In the genomic region with DNA sequence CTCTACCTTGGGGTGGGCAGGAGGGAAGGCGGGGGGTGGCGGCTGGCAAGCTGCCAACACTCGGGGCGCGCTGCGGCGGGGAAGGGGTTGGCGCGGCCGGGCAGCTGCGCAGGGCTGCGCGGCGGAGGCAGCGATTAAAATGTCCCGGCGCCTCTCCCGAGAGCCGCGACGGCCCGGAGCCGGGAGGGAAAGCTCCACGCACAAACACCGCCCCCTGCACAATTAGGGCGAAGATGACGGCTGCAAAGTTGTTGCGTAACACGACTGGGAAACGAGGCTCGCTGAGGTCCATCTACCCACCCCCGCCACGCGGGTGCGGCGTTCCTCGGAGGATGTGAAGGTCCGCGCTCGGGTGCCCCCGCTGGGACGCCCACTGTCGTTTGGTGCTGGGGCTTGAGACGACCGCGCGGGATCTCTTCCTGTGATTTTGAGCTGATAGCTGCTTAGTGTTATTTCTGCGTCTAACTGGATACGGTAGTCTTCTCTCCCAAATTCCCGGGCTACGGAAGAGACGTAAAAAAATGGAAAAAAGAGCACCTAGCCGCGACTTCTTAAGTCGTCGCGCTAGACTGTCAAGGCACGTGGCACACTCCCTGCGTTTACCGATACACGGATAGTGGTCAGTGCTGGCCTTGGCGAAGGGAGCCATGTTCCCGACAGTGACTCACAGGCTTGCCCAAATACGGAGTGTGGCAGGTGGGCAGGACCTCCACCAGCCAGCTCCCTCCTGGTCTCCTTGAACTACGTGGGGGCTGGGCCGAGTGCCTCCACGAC, we compare ENCODE assay signal across 1 cellular context.
TF ChIP-seq lines count a peak whose summit lies in the region.

No MANE protein-coding gene starts in this region.

TF ChIP-seq in HepG2, 621 proteins besides CTCF, POLR2A, EP300 and RAD21 (continued from another document and continues in another):
- peak; percentile 13; the same call in 1 of the 2 replicates for TF ChIP-seq FOXP4 (CRISPR knock-in tag; IDR thresholded peaks at IDR 0.05)
- TF ChIP-seq, protein P1, sequence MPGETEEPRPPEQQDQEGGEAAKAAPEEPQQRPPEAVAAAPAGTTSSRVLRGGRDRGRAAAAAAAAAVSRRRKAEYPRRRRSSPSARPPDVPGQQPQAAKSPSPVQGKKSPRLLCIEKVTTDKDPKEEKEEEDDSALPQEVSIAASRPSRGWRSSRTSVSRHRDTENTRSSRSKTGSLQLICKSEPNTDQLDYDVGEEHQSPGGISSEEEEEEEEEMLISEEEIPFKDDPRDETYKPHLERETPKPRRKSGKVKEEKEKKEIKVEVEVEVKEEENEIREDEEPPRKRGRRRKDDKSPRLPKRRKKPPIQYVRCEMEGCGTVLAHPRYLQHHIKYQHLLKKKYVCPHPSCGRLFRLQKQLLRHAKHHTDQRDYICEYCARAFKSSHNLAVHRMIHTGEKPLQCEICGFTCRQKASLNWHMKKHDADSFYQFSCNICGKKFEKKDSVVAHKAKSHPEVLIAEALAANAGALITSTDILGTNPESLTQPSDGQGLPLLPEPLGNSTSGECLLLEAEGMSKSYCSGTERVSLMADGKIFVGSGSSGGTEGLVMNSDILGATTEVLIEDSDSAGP (CRISPR knock-in tag; IDR thresholded peaks at IDR 0.05; ENCODE audit: borderline replicate concordance): peak; percentile 71; the same call in 1 of the 2 replicates
- 0 out of 2 replicates have a peak, but pooled peaks have one; percentile 41 for TF ChIP-seq ZNF468 (CRISPR knock-in tag; IDR thresholded peaks at IDR 0.05)
- TF ChIP-seq, protein P2, sequence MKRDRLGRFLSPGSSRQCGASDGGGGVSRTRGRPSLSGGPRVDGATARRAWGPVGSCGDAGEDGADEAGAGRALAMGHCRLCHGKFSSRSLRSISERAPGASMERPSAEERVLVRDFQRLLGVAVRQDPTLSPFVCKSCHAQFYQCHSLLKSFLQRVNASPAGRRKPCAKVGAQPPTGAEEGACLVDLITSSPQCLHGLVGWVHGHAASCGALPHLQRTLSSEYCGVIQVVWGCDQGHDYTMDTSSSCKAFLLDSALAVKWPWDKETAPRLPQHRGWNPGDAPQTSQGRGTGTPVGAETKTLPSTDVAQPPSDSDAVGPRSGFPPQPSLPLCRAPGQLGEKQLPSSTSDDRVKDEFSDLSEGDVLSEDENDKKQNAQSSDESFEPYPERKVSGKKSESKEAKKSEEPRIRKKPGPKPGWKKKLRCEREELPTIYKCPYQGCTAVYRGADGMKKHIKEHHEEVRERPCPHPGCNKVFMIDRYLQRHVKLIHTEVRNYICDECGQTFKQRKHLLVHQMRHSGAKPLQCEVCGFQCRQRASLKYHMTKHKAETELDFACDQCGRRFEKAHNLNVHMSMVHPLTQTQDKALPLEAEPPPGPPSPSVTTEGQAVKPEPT (CRISPR knock-in tag; IDR thresholded peaks at IDR 0.05; ENCODE audit: low read depth): no peak
- peak; percentile 63 for TF ChIP-seq GATAD2A (CRISPR knock-in tag; IDR thresholded peaks at IDR 0.05)
- no peak for TF ChIP-seq ZNF251 (CRISPR knock-in tag; IDR thresholded peaks at IDR 0.05)
- TF ChIP-seq ZMAT3 (CRISPR knock-in tag; conservative IDR thresholded peaks at IDR 0.05): peak; percentile 75; the same call in 1 of the 2 replicates
- TF ChIP-seq ZKSCAN1 (IDR thresholded peaks at IDR 0.05; ENCODE audit: low read length): no peak
- no peak for TF ChIP-seq SATB2 (CRISPR knock-in tag; IDR thresholded peaks at IDR 0.05)
- TF ChIP-seq XBP1 (CRISPR knock-in tag; IDR thresholded peaks at IDR 0.05): 0 out of 2 replicates have a peak, but pooled peaks have one; percentile 34
- TF ChIP-seq, protein P3, sequence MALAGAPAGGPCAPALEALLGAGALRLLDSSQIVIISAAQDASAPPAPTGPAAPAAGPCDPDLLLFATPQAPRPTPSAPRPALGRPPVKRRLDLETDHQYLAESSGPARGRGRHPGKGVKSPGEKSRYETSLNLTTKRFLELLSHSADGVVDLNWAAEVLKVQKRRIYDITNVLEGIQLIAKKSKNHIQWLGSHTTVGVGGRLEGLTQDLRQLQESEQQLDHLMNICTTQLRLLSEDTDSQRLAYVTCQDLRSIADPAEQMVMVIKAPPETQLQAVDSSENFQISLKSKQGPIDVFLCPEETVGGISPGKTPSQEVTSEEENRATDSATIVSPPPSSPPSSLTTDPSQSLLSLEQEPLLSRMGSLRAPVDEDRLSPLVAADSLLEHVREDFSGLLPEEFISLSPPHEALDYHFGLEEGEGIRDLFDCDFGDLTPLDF (CRISPR knock-in tag; IDR thresholded peaks at IDR 0.05): no peak
- TF ChIP-seq GFI1 (CRISPR knock-in tag; IDR thresholded peaks at IDR 0.05; ENCODE audit: borderline replicate concordance): no peak; the same call in 1 of the 2 replicates
- TF ChIP-seq, protein P4, sequence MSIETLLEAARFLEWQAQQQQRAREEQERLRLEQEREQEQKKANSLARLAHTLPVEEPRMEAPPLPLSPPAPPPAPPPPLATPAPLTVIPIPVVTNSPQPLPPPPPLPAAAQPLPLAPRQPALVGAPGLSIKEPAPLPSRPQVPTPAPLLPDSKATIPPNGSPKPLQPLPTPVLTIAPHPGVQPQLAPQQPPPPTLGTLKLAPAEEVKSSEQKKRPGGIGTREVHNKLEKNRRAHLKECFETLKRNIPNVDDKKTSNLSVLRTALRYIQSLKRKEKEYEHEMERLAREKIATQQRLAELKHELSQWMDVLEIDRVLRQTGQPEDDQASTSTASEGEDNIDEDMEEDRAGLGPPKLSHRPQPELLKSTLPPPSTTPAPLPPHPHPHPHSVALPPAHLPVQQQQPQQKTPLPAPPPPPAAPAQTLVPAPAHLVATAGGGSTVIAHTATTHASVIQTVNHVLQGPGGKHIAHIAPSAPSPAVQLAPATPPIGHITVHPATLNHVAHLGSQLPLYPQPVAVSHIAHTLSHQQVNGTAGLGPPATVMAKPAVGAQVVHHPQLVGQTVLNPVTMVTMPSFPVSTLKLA (IDR thresholded peaks at IDR 0.05): no peak
- TF ChIP-seq ZNF274 (CRISPR knock-in tag; IDR thresholded peaks at IDR 0.05): peak; percentile 20; the same call in 1 of the 2 replicates
- peak; percentile 42; the same call in 1 of the 2 replicates for TF ChIP-seq ZNF264 (CRISPR knock-in tag; IDR thresholded peaks at IDR 0.05)
- no peak; the same call in 1 of the 2 replicates for TF ChIP-seq ZNF446 (CRISPR knock-in tag; IDR thresholded peaks at IDR 0.05)
- no peak for TF ChIP-seq ZNF256 (CRISPR knock-in tag; conservative IDR thresholded peaks at IDR 0.05)
- no peak for TF ChIP-seq SP1 (IDR thresholded peaks at IDR 0.05)
- TF ChIP-seq SP1 (CRISPR knock-in tag; IDR thresholded peaks at IDR 0.05): no peak
- no peak for TF ChIP-seq MLLT10 (CRISPR knock-in tag; IDR thresholded peaks at IDR 0.05)
- peak; percentile 20; the same call in 1 of the 2 replicates for TF ChIP-seq NCOA2 (CRISPR knock-in tag; IDR thresholded peaks at IDR 0.05)
- no peak for TF ChIP-seq TCF12 (IDR thresholded peaks at IDR 0.05)
- TF ChIP-seq TCF12 (CRISPR knock-in tag; IDR thresholded peaks at IDR 0.05): no peak
- TF ChIP-seq RFXANK (CRISPR knock-in tag; IDR thresholded peaks at IDR 0.05): no peak
- TF ChIP-seq ZNF746 (CRISPR knock-in tag; IDR thresholded peaks at IDR 0.05): no peak
- TF ChIP-seq, protein P5, sequence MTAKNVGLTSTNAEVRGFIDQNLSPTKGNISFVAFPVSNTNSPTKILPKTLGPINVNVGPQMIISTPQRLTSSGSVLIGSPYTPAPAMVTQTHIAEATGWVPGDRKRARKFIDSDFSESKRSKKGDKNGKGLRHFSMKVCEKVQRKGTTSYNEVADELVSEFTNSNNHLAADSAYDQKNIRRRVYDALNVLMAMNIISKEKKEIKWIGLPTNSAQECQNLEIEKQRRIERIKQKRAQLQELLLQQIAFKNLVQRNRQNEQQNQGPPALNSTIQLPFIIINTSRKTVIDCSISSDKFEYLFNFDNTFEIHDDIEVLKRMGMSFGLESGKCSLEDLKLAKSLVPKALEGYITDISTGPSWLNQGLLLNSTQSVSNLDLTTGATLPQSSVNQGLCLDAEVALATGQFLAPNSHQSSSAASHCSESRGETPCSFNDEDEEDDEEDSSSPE (CRISPR knock-in tag; IDR thresholded peaks at IDR 0.05): no peak
- TF ChIP-seq KDM1A (CRISPR knock-in tag; IDR thresholded peaks at IDR 0.05): no peak
- no peak; the same call in 1 of the 2 replicates for TF ChIP-seq TAF1 (CRISPR knock-in tag; IDR thresholded peaks at IDR 0.05)
- no peak for TF ChIP-seq SYNCRIP (IDR thresholded peaks at IDR 0.05; ENCODE audit: insufficient read depth, low read depth, low read length)
- no peak for TF ChIP-seq SNRNP70 (IDR thresholded peaks at IDR 0.05; ENCODE audit: low read depth, low read length)
- no peak for TF ChIP-seq FOXA1 (IDR thresholded peaks at IDR 0.05)
- TF ChIP-seq FOXA1 (CRISPR knock-in tag; IDR thresholded peaks at IDR 0.05): no peak
- TF ChIP-seq, protein P6, sequence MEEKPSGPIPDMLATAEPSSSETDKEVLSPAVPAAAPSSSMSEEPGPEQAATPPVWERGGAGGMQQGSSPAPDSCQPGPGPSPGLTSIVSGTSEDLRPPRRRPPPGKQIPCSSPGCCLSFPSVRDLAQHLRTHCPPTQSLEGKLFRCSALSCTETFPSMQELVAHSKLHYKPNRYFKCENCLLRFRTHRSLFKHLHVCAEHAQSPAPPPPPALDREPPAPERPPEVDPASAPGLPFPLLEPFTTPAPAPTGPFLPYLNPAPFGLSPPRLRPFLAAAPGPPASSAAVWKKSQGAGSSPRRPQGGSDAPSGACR (CRISPR knock-in tag; IDR thresholded peaks at IDR 0.05): 0 out of 2 replicates have a peak, but pooled peaks have one; percentile 63
- TF ChIP-seq ELF3 (CRISPR knock-in tag; IDR thresholded peaks at IDR 0.05): no peak
- peak; percentile 52; the same call in 1 of the 2 replicates for TF ChIP-seq ZNF768 (CRISPR knock-in tag; IDR thresholded peaks at IDR 0.05)
- TF ChIP-seq ZNF781 (CRISPR knock-in tag; IDR thresholded peaks at IDR 0.05; ENCODE audit: borderline replicate concordance, not compliant biosample characterization): peak; percentile 64
- TF ChIP-seq POLR2AphosphoS2 (IDR thresholded peaks at IDR 0.05; ENCODE audit: low read depth, low read length): no peak
- TF ChIP-seq LRRFIP1 (CRISPR knock-in tag; conservative IDR thresholded peaks at IDR 0.05): no peak
- no peak for TF ChIP-seq CEBPZ (IDR thresholded peaks at IDR 0.05; ENCODE audit: low read length)
- no peak for TF ChIP-seq ZNF879 (CRISPR knock-in tag; IDR thresholded peaks at IDR 0.05)
- no peak for TF ChIP-seq CBX2 (IDR thresholded peaks at IDR 0.05; ENCODE audit: low read depth, low read length)
- no peak; the same call in 1 of the 2 replicates for TF ChIP-seq CBX2 (CRISPR knock-in tag; IDR thresholded peaks at IDR 0.05; ENCODE audit: low read depth)
- peak; percentile 90; the same call in 1 of the 2 replicates for TF ChIP-seq TEF (CRISPR knock-in tag; IDR thresholded peaks at IDR 0.05)
- no peak for TF ChIP-seq NFE2 (CRISPR knock-in tag; IDR thresholded peaks at IDR 0.05)
- peak; percentile 36; the same call in 1 of the 2 replicates for TF ChIP-seq ZNF777 (CRISPR knock-in tag; IDR thresholded peaks at IDR 0.05)
- peak; percentile 66 for TF ChIP-seq ZNF501 (CRISPR knock-in tag; IDR thresholded peaks at IDR 0.05)
